Comparison of ENCODE assay signal across 8 cellular contexts in genomic region chr22:23539135-23539838, GRCh38. TPM values are rescaled to one million over a fixed set of nuclear protein-coding genes. Genes with fewer than 3 reads are reported as not detected.
A peak's percentile ranks its signal among the peaks of the same experiment; 100 is the strongest.
DNase-seq lines count a peak whose midpoint lies in the region; ATAC-seq, FAIRE-seq and TF ChIP-seq lines count a peak whose summit lies in the region.

No MANE protein-coding gene starts in this region.

- no peaks in the 10 kb centered on the region for H3K9me3 ChIP-seq in cardiac muscle cell (ENCODE audit: low read depth)

- ATAC-seq in GM19467 (IDR thresholded peaks at IDR 0.05; ENCODE audit: unreplicated experiment): peak; percentile 63

- H3K27ac Mint-ChIP-seq in activated naive CD8-positive, alpha-beta T cell treated with anti-CD3 and anti-CD28 coated beads for 36 hours: no peak overlapping the region

- FAIRE-seq in urothelium cell line (lab: Jason Lieb, UNC): peak; percentile 84

- H3K36me3 Mint-ChIP-seq in activated naive CD8-positive, alpha-beta T cell treated with anti-CD3 and anti-CD28 coated beads for 36 hours: no peaks in the 10 kb centered on the region

- TF ChIP-seq CTCF in cardiac muscle cell (IDR thresholded peaks at IDR 0.05; ENCODE audit: low read depth, low read length): peak; percentile 81

- peaks cover 5% of the 10 kb centered on the region for H3K27me3 Mint-ChIP-seq in activated naive CD8-positive, alpha-beta T cell treated with anti-CD3 and anti-CD28 coated beads for 36 hours

- no peak overlapping the region for H3K4me3 ChIP-seq in cardiac muscle cell

- no peak overlapping the region for H3K4me3 Mint-ChIP-seq in activated naive CD8-positive, alpha-beta T cell treated with anti-CD3 and anti-CD28 coated beads for 36 hours

- H3K4me1 Mint-ChIP-seq in activated naive CD8-positive, alpha-beta T cell treated with anti-CD3 and anti-CD28 coated beads for 36 hours: peaks cover 8% of the 10 kb centered on the region

- peak overlapping the region; percentile 95 for H3K27ac ChIP-seq in cardiac muscle cell

- DNase-seq in Ammon's horn (ENCODE audit: low spot score) (peak; percentile 94), NAMALWA (ENCODE audit: low spot score) (peak; percentile 90), SKM-1 treated with dmso at 0.1 percent for 144 hours (lab: John Stamatoyannopoulos, UW; ENCODE audit: unreplicated experiment) (peak; percentile 71), cardiac muscle cell (ENCODE audit: low read depth in 1 of 2, low spot score in 1 of 2) (peak; percentile 88 to 91), pulmonary artery endothelial cell (ENCODE audit: low read depth, low spot score) (peak; percentile 44), urothelium cell line (ENCODE audit: low spot score) (peak; percentile 88)
- DNase-seq in activated naive CD8-positive, alpha-beta T cell treated with anti-CD3 and anti-CD28 coated beads for 36 hours: peak; percentile 74

- H3K4me1 ChIP-seq in cardiac muscle cell (ENCODE audit: low read depth): peaks cover 35% of the 10 kb centered on the region

- H3K36me3 ChIP-seq in cardiac muscle cell: no peaks in the 10 kb centered on the region

- H3K27me3 ChIP-seq in cardiac muscle cell: no peaks in the 10 kb centered on the region

- no peaks in the 10 kb centered on the region for H3K9me3 Mint-ChIP-seq in activated naive CD8-positive, alpha-beta T cell treated with anti-CD3 and anti-CD28 coated beads for 36 hours

RNA-seq across cellular contexts. Expression of gene IGLL1, which starts 40.8 kb away (rescaled TPM):
- total RNA-seq in activated naive CD8-positive, alpha-beta T cell treated with anti-CD3 and anti-CD28 coated beads for 36 hours: not detected
- not detected in 2 replicates for total RNA-seq in cardiac muscle cell
- not detected in 2 replicates for polyA plus RNA-seq in cardiac muscle cell
- not detected in 2 replicates for total RNA-seq in pulmonary artery endothelial cell

Comparison
In these comparisons a context has a peak if more than half of its experiments do, and no peak if none do; other contexts are left out.
1. DNase-seq: peak in every context shown above with its lines; median percentile 94 in Ammon's horn; 90 in NAMALWA; 90 in cardiac muscle cell; 88 in urothelium cell line; 74 in activated naive CD8-positive, alpha-beta T cell treated with anti-CD3 and anti-CD28 coated beads for 36 hours; 71 in SKM-1 treated with dmso at 0.1 percent for 144 hours; 44 in pulmonary artery endothelial cell.